8 cellular contexts compared by ENCODE assay signal in the genomic region with DNA sequence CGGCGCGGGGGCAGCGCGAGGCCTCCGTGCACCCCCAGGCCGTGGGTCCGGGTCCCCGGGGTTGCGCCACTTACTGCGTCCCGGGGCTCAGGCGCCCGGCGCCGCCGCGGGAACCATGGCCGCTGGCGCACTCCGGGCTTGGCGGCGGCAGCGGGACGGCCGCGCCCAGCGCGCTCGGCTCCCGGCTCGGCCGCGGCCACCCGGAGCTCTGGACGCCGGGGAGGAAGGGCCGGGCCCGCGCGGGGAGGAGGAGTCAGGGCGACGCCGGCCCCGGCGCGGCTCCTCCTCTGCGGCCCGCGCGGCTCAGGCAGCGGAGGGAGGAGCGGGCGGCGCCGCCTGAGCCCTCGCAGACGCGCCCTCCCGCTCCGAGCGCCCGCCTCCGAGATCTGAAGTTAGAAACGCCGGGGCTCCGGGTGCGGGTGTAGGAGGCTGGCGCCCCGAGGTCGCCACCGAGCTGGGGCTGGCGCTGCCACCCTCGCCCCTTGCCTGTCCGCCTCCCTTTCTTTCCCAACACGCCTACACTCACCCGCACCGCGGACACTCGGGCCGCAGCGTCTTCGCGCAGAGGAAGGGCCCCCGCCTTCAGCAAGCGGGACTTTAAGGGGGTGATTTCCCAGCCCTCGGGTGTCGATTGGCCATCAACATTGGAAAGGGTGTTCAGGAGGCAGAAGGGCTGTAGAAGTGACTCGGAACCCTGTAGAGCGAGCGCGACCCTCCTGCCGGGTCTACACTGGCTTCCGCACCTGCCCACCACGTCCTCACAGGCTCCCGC. TPM values are rescaled to one million over a fixed set of nuclear protein-coding genes. Genes with fewer than 3 reads are reported as not detected.
DNase-seq lines count a peak whose midpoint lies in the region; ATAC-seq, FAIRE-seq and TF ChIP-seq lines count a peak whose summit lies in the region.

A gene with protein sequence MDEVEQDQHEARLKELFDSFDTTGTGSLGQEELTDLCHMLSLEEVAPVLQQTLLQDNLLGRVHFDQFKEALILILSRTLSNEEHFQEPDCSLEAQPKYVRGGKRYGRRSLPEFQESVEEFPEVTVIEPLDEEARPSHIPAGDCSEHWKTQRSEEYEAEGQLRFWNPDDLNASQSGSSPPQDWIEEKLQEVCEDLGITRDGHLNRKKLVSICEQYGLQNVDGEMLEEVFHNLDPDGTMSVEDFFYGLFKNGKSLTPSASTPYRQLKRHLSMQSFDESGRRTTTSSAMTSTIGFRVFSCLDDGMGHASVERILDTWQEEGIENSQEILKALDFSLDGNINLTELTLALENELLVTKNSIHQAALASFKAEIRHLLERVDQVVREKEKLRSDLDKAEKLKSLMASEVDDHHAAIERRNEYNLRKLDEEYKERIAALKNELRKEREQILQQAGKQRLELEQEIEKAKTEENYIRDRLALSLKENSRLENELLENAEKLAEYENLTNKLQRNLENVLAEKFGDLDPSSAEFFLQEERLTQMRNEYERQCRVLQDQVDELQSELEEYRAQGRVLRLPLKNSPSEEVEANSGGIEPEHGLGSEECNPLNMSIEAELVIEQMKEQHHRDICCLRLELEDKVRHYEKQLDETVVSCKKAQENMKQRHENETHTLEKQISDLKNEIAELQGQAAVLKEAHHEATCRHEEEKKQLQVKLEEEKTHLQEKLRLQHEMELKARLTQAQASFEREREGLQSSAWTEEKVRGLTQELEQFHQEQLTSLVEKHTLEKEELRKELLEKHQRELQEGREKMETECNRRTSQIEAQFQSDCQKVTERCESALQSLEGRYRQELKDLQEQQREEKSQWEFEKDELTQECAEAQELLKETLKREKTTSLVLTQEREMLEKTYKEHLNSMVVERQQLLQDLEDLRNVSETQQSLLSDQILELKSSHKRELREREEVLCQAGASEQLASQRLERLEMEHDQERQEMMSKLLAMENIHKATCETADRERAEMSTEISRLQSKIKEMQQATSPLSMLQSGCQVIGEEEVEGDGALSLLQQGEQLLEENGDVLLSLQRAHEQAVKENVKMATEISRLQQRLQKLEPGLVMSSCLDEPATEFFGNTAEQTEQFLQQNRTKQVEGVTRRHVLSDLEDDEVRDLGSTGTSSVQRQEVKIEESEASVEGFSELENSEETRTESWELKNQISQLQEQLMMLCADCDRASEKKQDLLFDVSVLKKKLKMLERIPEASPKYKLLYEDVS (N-terminal part only) (minus strand): TSS at position 231 of the 772 bp plus-strand sequence. CDS start 9,106 bp downstream, outside the sequence.

- peaks cover 83% of the 10 kb centered on the region for H3K4me1 ChIP-seq in HepG2 (ENCODE audit: insufficient read depth, low read length)

- H3K27ac Mint-ChIP-seq in dendritic cell treated with granulocyte-macrophage colony-stimulating factor and Interleukin-4, amounts not matched to agents 40 ng/mL and 50 ng/mL, for 4 days, result peak within 1 kb of the TSS; percentile 93

- H3K36me3 ChIP-seq in HepG2 (replicated peaks in 1 of 2; ENCODE audit: control insufficient read depth in 1 of 2, insufficient read depth in 2 of 2, low read length in 2 of 2), result no peaks in the 10 kb centered on the region

- peak; percentile 38; the same call in 1 of the 2 replicates for TF ChIP-seq RAD21 in HepG2 (CRISPR knock-in tag; IDR thresholded peaks at IDR 0.05)

- POLR2A ChIA-PET in HepG2 (lab: Yijun Ruan, JAX), result interaction anchor here (3.7 kb wide), 1 partner anchor 114 kb away, joined by 13 read pairs; a partner anchor contains a TSS

- FAIRE-seq in HepG2 (lab: Jason Lieb, UNC), result no peak

- H4K20me1 ChIP-seq in HepG2 (ENCODE audit: insufficient read depth, low read length), result no peaks in the 10 kb centered on the region; the same call in 1 of the 2 replicates

- H3K4me3 ChIP-seq in AG09309 (ENCODE audit: control insufficient read depth, low read depth, low read length), result peak within 1 kb of the TSS; percentile 89
- peak within 1 kb of the TSS; percentile 77 to 86 (median 77) for H3K4me3 ChIP-seq in HepG2 (replicated peaks in 1 of 3; ENCODE audit: insufficient read depth in 1 of 3, low read depth in 2 of 3, low read length in 3 of 3)

- H3K4me1 Mint-ChIP-seq in dendritic cell treated with granulocyte-macrophage colony-stimulating factor and Interleukin-4, amounts not matched to agents 40 ng/mL and 50 ng/mL, for 4 days (ENCODE audit: low read depth), result peaks cover 53% of the 10 kb centered on the region

- peak; percentile 38 for ATAC-seq in GM18873 (IDR thresholded peaks at IDR 0.05; ENCODE audit: low FRiP score, unreplicated experiment)
- peak; percentile 79 for ATAC-seq in HG03135 (IDR thresholded peaks at IDR 0.05; ENCODE audit: unreplicated experiment)
- ATAC-seq in HepG2, result peak; percentile 89

- H3K4me3 Mint-ChIP-seq in dendritic cell treated with granulocyte-macrophage colony-stimulating factor and Interleukin-4, amounts not matched to agents 40 ng/mL and 50 ng/mL, for 4 days, result peak within 1 kb of the TSS; percentile 87

- BruUV-seq in HepG2 (replicated peaks; lab: Mats Ljungman, UMichigan), result no TSS peak

- CTCF ChIA-PET in HepG2 (lab: Yijun Ruan, JAX; ENCODE audit: low intra/inter-chr PET ratio, low total read pairs), result no interaction called here

- peaks cover 18% of the 10 kb centered on the region for H3K79me2 ChIP-seq in HepG2 (ENCODE audit: insufficient read depth, low read length)

- peaks cover 0 to 17% of the 10 kb centered on the region in 2 experiments; a peak in 1 of 5 replicates for H3K27me3 ChIP-seq in HepG2 (ENCODE audit: control insufficient read depth in 1 of 2, insufficient read depth in 2 of 2, low read length in 2 of 2)

- in situ Hi-C loops in HepG2 (cut with HindIII; ENCODE audit: extremely low pct_ligation_motif_present, low pct_unique_long_range_greater_than_20kb), result no loop called here

- peaks cover 7% of the 10 kb centered on the region for H3K27me3 Mint-ChIP-seq in dendritic cell treated with granulocyte-macrophage colony-stimulating factor and Interleukin-4, amounts not matched to agents 40 ng/mL and 50 ng/mL, for 4 days

- TF ChIP-seq EP300 in HepG2 (IDR thresholded peaks at IDR 0.05; ENCODE audit: low read depth in 2 of 2, low read length in 2 of 2) (no peak), HepG2 (CRISPR knock-in tag; IDR thresholded peaks at IDR 0.05; ENCODE audit: borderline replicate concordance) (no peak)

- TF ChIP-seq CTCF in AG09309 (IDR thresholded peaks at IDR 0.05; ENCODE audit: control insufficient read depth, insufficient read depth, low read depth, low read length, missing control alignments), result no peak
- no peak for TF ChIP-seq CTCF in HepG2 (CRISPR knock-in tag; IDR thresholded peaks at IDR 0.05)

- 2% methylated on average over 14 of the region's 96 CpGs for WGBS in HepG2 (ENCODE audit: low lambda C conversion rate)

- no peak for TF ChIP-seq POLR2A in HepG2 (IDR thresholded peaks at IDR 0.05; ENCODE audit: insufficient read depth in 1 of 2, low read depth in 2 of 2, low read length in 2 of 2)

- H2AFZ ChIP-seq in HepG2 (ENCODE audit: low read length), result peak within 1 kb of the TSS; percentile 44

- H3K9me3 ChIP-seq in HepG2 (ENCODE audit: low read length), result no peaks in the 10 kb centered on the region

- intact Hi-C loops in dendritic cell treated with granulocyte-macrophage colony-stimulating factor and Interleukin-4, amounts not matched to agents 40 ng/mL and 50 ng/mL, for 4 days (cut with micrococcal nuclease), result loop anchor here (2.0 to 5.0 kb wide), 2 partner anchors 30 to 599 kb away; a partner anchor contains a TSS
- intact Hi-C loops in HepG2 (cut with micrococcal nuclease; ENCODE audit: unreplicated experiment), result loop anchor here (5.0 kb wide), 1 partner anchor 106 kb away; no protein-coding TSS in a partner anchor

- H3K9me3 Mint-ChIP-seq in dendritic cell treated with granulocyte-macrophage colony-stimulating factor and Interleukin-4, amounts not matched to agents 40 ng/mL and 50 ng/mL, for 4 days, result no peaks in the 10 kb centered on the region

- H3K36me3 Mint-ChIP-seq in dendritic cell treated with granulocyte-macrophage colony-stimulating factor and Interleukin-4, amounts not matched to agents 40 ng/mL and 50 ng/mL, for 4 days (ENCODE audit: low read depth), result peaks cover 26% of the 10 kb centered on the region

- H3K27ac ChIP-seq in HepG2 (ENCODE audit: extremely low read length, insufficient read depth, low read length), result no peak within 1 kb of the TSS

- peak within 1 kb of the TSS; percentile 99 for H3K4me2 ChIP-seq in HepG2 (ENCODE audit: low read depth, low read length)

- H3K9ac ChIP-seq in HepG2 (ENCODE audit: insufficient read depth, low read depth, low read length), result peak within 1 kb of the TSS; percentile 64

- DNase-seq in AG09309 (ENCODE audit: low read depth), result no peak
- peak; percentile 49 to 88 for DNase-seq in NCI-H446 (lab: John Stamatoyannopoulos, UW)
- peak; percentile 78 for DNase-seq in activated CD4-positive, alpha-beta T cell treated with anti-CD3 and anti-CD28 coated beads for 48 hours
- peak; percentile 33 for DNase-seq in HepG2 (ENCODE audit: low spot score)
- peak; percentile 73 for DNase-seq in stimulated activated CD4-positive, alpha-beta T cell treated with anti-CD3 and anti-CD28 coated beads, Interleukin-4, amount 100 ng/mL, for 24 hours

TF ChIP-seq in HepG2, 621 proteins besides CTCF, POLR2A, EP300 and RAD21 (continues in another document):
- 0 out of 2 replicates have a peak, but pooled peaks have one; percentile 10 for TF ChIP-seq TRIM24 (CRISPR knock-in tag; IDR thresholded peaks at IDR 0.05)

RNA-seq across cellular contexts. Expression of the gene that starts here (rescaled TPM):
- total RNA-seq in HepG2 (2016; rRNA removed; fragmentation: Illumina TruSeq; extraction: Trizol), result 9.7 and 11.6 TPM in 2 replicates
- 2.4 and 2.5 TPM in 2 replicates for total RNA-seq in HepG2 (2016; cell fraction: cytosol; rRNA removed; fragmentation: Illumina TruSeq; extraction: Trizol; ENCODE audit: low read depth)
- total RNA-seq in HepG2 (2016; cell fraction: insoluble cytoplasmic fraction; rRNA removed; fragmentation: Illumina TruSeq; extraction: Trizol), result 9.5 and 10.5 TPM in 2 replicates
- 4.7 and 5.1 TPM in 2 replicates for total RNA-seq in HepG2 (2016; cell fraction: membrane; rRNA removed; fragmentation: Illumina TruSeq; extraction: Trizol)
- 15.1 and 17.0 TPM in 2 replicates for total RNA-seq in HepG2 (2016; cell fraction: nucleus; rRNA removed; fragmentation: Illumina TruSeq; extraction: Trizol)
- polyA plus RNA-seq in HepG2 (2011; rRNA removed), result 2.5 and 2.8 TPM in 2 replicates
- 1.1 and 2.0 TPM in 2 replicates for polyA plus RNA-seq in HepG2 (2011; cell fraction: cytosol; rRNA removed)
- 3.9 and 4.5 TPM in 2 replicates for polyA plus RNA-seq in HepG2 (2011; cell fraction: nucleus; rRNA removed)
- polyA plus RNA-seq in HepG2 (2012), result 3.0 and 5.9 TPM in 2 replicates
- 1.0 and 1.5 TPM in 2 replicates for polyA plus RNA-seq in HepG2 (2016; cell fraction: cytosol; fragmentation: Illumina TruSeq; extraction: Trizol; ENCODE audit: low read depth)
- polyA plus RNA-seq in HepG2 (2016; cell fraction: insoluble cytoplasmic fraction; fragmentation: Illumina TruSeq; extraction: Trizol; ENCODE audit: low read depth), result 5.5 and 6.0 TPM in 2 replicates
- 1.3 and 2.4 TPM in 2 replicates for polyA plus RNA-seq in HepG2 (2016; cell fraction: membrane; fragmentation: Illumina TruSeq; extraction: Trizol; ENCODE audit: low read depth)
- 9.0 and 13.1 TPM in 2 replicates for polyA plus RNA-seq in HepG2 (2016; cell fraction: nucleus; fragmentation: Illumina TruSeq; extraction: Trizol; ENCODE audit: insufficient read depth, low read depth)
- polyA minus RNA-seq in HepG2 (2011; rRNA and poly(A)+ RNA removed; ENCODE audit: low replicate concordance), result 11.8 and 30.5 TPM in 2 replicates
- polyA minus RNA-seq in HepG2 (2011; cell fraction: cytosol; rRNA and poly(A)+ RNA removed), result 6.8 and 8.1 TPM in 2 replicates
- 19.8 and 20.9 TPM in 2 replicates for polyA minus RNA-seq in HepG2 (2011; cell fraction: nucleus; rRNA and poly(A)+ RNA removed)

Comparison
In these comparisons a context has a peak if more than half of its experiments do, and no peak if none do; other contexts are left out.
1. ATAC-seq: peak in every context shown above with its lines; median percentile 89 in HepG2; 79 in HG03135; 38 in GM18873.